Comparison of ENCODE assay signal across 12 cellular contexts in the genomic region with DNA sequence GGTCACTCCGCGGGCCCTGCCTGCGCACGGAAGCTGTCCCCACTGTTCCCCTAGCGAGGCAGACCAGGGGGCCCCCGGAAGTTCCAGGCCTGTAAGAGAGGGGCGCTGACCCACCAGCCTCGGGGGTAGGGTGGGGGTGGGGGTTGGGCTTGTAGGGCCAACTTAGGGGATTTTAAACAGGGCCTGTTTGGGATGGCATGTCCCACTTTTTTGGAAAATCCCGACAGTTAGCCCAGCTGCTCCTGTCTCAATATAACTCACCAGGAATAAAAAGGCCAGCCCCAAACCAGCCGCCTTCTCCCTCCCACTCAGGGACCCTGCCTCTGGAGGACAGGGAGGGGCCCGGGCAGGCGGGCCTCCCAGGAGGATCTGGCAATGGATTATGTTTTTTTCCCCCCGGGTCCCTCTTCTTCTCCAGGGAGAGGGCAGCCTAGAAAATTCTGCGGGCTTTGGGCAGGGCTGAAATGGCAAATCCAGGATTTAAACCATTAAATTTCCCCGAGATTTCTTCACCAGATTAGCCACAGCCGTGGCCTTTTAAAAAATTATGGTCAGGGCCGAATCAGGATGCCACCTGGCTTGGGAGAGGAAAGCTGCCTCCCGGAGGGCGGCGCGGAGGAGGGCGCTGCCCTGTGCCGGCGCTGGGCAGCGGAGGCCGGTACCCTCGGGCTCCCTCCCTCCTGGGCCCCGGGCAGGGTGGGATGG. TPM values are rescaled to one million over a fixed set of nuclear protein-coding genes. Genes with fewer than 3 reads are reported as not detected.
DNase-seq lines count a peak whose midpoint lies in the region; ATAC-seq and TF ChIP-seq lines count a peak whose summit lies in the region.
"Had no signal": no experiment of that assay in that cellular context is flagged by ENCODE, and none has a peak within 500 bp of the region (broad histone marks: within the 10 kb centered on the region; RNA-seq: fewer than 3 reads in every experiment).

No MANE protein-coding gene starts in this region.

- no peak overlapping the region for H3K14ac ChIP-seq in trophoblast cell (ENCODE audit: low read length)

- H3K9me3 ChIP-seq in esophagus squamous epithelium (no peaks in the 10 kb centered on the region), trophoblast cell (ENCODE audit: insufficient read depth, low read depth, low read length) (peaks cover 2% of the 10 kb centered on the region)
- H3K9me3 ChIP-seq: pancreas had no signal

- no peak overlapping the region for H3K9ac ChIP-seq in trophoblast cell (ENCODE audit: low read length)

- no peak overlapping the region for H2BK5ac ChIP-seq in trophoblast cell (ENCODE audit: low read depth, low read length, poor library complexity)

- H4K12ac ChIP-seq in trophoblast cell (ENCODE audit: low read depth, low read length) = no peak overlapping the region

- H3K27ac ChIP-seq in esophagus squamous epithelium (peak overlapping the region; percentile 58 to 83 (median 82)), trophoblast cell (ENCODE audit: low read depth, low read length) (no peak overlapping the region)
- H3K27ac ChIP-seq: pancreas had no signal

- no peak overlapping the region for H2AK5ac ChIP-seq in trophoblast cell (ENCODE audit: low read length)

- no peak overlapping the region for H2BK12ac ChIP-seq in trophoblast cell (ENCODE audit: low read length)

- H4K91ac ChIP-seq in trophoblast cell (ENCODE audit: low read depth, low read length) = peak overlapping the region; percentile 32

- intact Hi-C loops in esophagus squamous epithelium (cut with DNase I) = no loop called here

- H3K36me3 ChIP-seq in esophagus squamous epithelium (no peaks in the 10 kb centered on the region), trophoblast cell (ENCODE audit: control insufficient read depth in 1 of 2, insufficient read depth in 2 of 2, low read length in 2 of 2) (no peaks in the 10 kb centered on the region)
- H3K36me3 ChIP-seq: pancreas had no signal

- no peak overlapping the region for H3K18ac ChIP-seq in trophoblast cell (ENCODE audit: low read length)

- H4K8ac ChIP-seq in trophoblast cell (ENCODE audit: low read depth, low read length) = no peak overlapping the region

- ATAC-seq in GM19351 (IDR thresholded peaks at IDR 0.05; ENCODE audit: unreplicated experiment) = no peak

- H3K4ac ChIP-seq in trophoblast cell (ENCODE audit: low read depth, low read length) = no peak overlapping the region

- 0 to 3% methylated on average over 4 to 13 of the region's 28 CpGs for WGBS in esophagus squamous epithelium, 2 donors
- WGBS in trophoblast cell (ENCODE audit: extremely low coverage, insufficient coverage, insufficient read length) = no CpG with 5 or more reads among the region's 28 CpGs

- no peak overlapping the region for H2AFZ ChIP-seq in trophoblast cell (ENCODE audit: insufficient read depth, low read length, poor library complexity)

- no peaks in the 10 kb centered on the region for H3K79me1 ChIP-seq in trophoblast cell (ENCODE audit: low read length)

- H3K79me2 ChIP-seq in trophoblast cell (ENCODE audit: control insufficient read depth, insufficient read depth, low read length, poor library complexity) = no peaks in the 10 kb centered on the region

- H3K4me1 ChIP-seq in esophagus squamous epithelium (peaks cover 13 to 53% (median 20%) of the 10 kb centered on the region in 3 donors), trophoblast cell (ENCODE audit: control insufficient read depth in 1 of 2, insufficient read depth in 2 of 2, low read length in 2 of 2) (peaks cover 4 to 6% of the 10 kb centered on the region in 2 experiments)

- DNase-seq in CMK (ENCODE audit: low read depth) (peak; percentile 5), LNCaP clone FGC (ENCODE audit: low read depth) (no peak), esophagus squamous epithelium (lab: John Stamatoyannopoulos, UW) (no peak), trophoblast cell (no peak), NCI-H1436 (lab: John Stamatoyannopoulos, UW) (no peak), erythroblast (lab: John Stamatoyannopoulos, UW) (no peak), HuH-7.5 (ENCODE audit: low spot score) (no peak)
- DNase-seq: activated naive CD4-positive, alpha-beta T cell; pancreas; stimulated activated naive B cell treated with anti-CD40 and anti-IgM and Interleukin-4, amounts not matched to agents 10 μg/mL and 1 μg/mL and 100 μg/mL, for 72 hours had no signal

- no peak for TF ChIP-seq CTCF in LNCaP clone FGC (IDR thresholded peaks at IDR 0.05; ENCODE audit: control insufficient read depth, extremely low read depth, insufficient read depth)
- no peak for TF ChIP-seq CTCF in esophagus squamous epithelium (IDR thresholded peaks at IDR 0.05)

- peak overlapping the region; percentile 63 for H3K4me3 ChIP-seq in LNCaP clone FGC (ENCODE audit: low read depth, low read length)
- H3K4me3 ChIP-seq in esophagus squamous epithelium = peak overlapping the region; percentile 57 to 77 (median 69)
- H3K4me3 ChIP-seq in trophoblast cell (ENCODE audit: low read depth, low read length) = no peak overlapping the region

- no peak for TF ChIP-seq POLR2A in esophagus squamous epithelium (IDR thresholded peaks at IDR 0.05)
- TF ChIP-seq POLR2A in erythroblast (IDR thresholded peaks at IDR 0.05; ENCODE audit: low read length) = no peak

- H3K27me3 ChIP-seq in esophagus squamous epithelium (peaks cover 0 to 92% (median 5%) of the 10 kb centered on the region in 4 donors), trophoblast cell (ENCODE audit: insufficient read depth, low read length) (peaks cover 33% of the 10 kb centered on the region)

- no peak overlapping the region for H3K23ac ChIP-seq in trophoblast cell (ENCODE audit: low read length)

- H2BK120ac ChIP-seq in trophoblast cell (ENCODE audit: insufficient read depth, low read length, poor library complexity) = no peak overlapping the region

- H3K4me2 ChIP-seq in trophoblast cell (ENCODE audit: low read length) = peak overlapping the region; percentile 77

RNA-seq across cellular contexts. Expression of a gene that starts 1.0 kb away (rescaled TPM):
- 10 to 100 TPM; 26.9 to 76.3 (median 53.7) TPM for total RNA-seq in esophagus squamous epithelium
- polyA plus RNA-seq in trophoblast cell (2013) = 0.08 and 0.14 TPM in 2 replicates
- total RNA-seq: fibroblast of villous mesenchyme had no signal
